In the genomic region with DNA sequence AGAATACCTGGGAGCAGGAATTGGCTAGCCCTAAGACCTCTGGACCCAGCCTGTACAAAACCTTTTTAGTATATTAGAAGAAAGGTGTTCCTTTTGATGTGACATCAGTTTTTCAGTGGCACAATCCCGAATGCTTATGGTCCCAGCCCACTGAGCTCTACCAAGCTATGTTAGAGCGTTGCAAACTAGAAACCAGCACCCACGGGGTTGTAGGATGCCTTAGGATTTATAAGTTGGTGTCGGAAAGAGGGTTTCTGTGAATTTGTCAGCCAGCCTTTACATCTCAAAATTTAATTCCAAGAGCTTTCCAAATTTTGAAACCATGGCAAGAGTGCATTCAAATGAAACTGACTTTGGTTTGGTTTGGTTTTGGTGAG, we compare ENCODE assay signal across 8 cellular contexts. TPM values are rescaled to one million over a fixed set of nuclear protein-coding genes. Genes with fewer than 3 reads are reported as not detected.
DNase-seq lines count a peak whose midpoint lies in the region; ATAC-seq and TF ChIP-seq lines count a peak whose summit lies in the region.

No MANE protein-coding gene starts in this region.

- DNase-seq in AG09309 (ENCODE audit: low read depth) (no peak), memory B cell (ENCODE audit: low spot score in 2 of 2) (no peak), HT-29 (ENCODE audit: low spot score) (no peak), retina (no peak), posterior cingulate gyrus (no peak)

- H3K27ac Mint-ChIP-seq in brain = peak overlapping the region in 1 of 5 experiments; percentile 70
- no peak overlapping the region for H3K27ac Mint-ChIP-seq in memory B cell

- H3K4me1 Mint-ChIP-seq in brain = peaks cover 32% of the 10 kb centered on the region
- peaks cover 17% of the 10 kb centered on the region for H3K4me1 Mint-ChIP-seq in memory B cell

- H3K4me3 Mint-ChIP-seq in brain = peak overlapping the region; percentile 75 to 99 (median 84)
- peak overlapping the region; percentile 95 for H3K4me3 Mint-ChIP-seq in memory B cell

- H3K36me3 Mint-ChIP-seq in brain (peaks cover 11% of the 10 kb centered on the region), memory B cell (peaks cover 4% of the 10 kb centered on the region)

- ATAC-seq in GM19463 (IDR thresholded peaks at IDR 0.05; ENCODE audit: unreplicated experiment) (peak; percentile 7), HG03520 (IDR thresholded peaks at IDR 0.05; ENCODE audit: unreplicated experiment) (peak; percentile 11), memory B cell (ENCODE audit: low read depth) (no peak)

- peak overlapping the region; percentile 48 for H3K4me3 ChIP-seq in AG09309 (ENCODE audit: control insufficient read depth, low read depth, low read length)

- H3K27me3 Mint-ChIP-seq in brain (peaks cover 57% of the 10 kb centered on the region), memory B cell (no peaks in the 10 kb centered on the region)

- intact Hi-C loops in posterior cingulate gyrus (cut with DNase I) = no loop called here

- H3K9me3 Mint-ChIP-seq in brain (no peaks in the 10 kb centered on the region), memory B cell (no peaks in the 10 kb centered on the region)

- TF ChIP-seq CTCF in AG09309 (IDR thresholded peaks at IDR 0.05; ENCODE audit: control insufficient read depth, insufficient read depth, low read depth, low read length, missing control alignments) (no peak), brain (conservative IDR thresholded peaks at IDR 0.05) (no peak)

RNA-seq across cellular contexts. Expression of gene LMAN1, which starts 0.5 kb away (rescaled TPM):
- 18.4 TPM for polyA plus RNA-seq in brain (ENCODE audit: insufficient read depth, low read depth, low replicate concordance)
- 36.6 and 46.2 TPM in 2 replicates for total RNA-seq in HT-29 (2014; rRNA removed; shearing (Covaris generic))

RNA-seq across cellular contexts. Expression of gene CPLX4, which starts 41.1 kb away (rescaled TPM):
- polyA plus RNA-seq in brain (ENCODE audit: insufficient read depth, low read depth, low replicate concordance) = not detected
- total RNA-seq in HT-29 (2014; rRNA removed; shearing (Covaris generic)) = not detected in 2 replicates
